20 cellular contexts compared by ENCODE assay signal in genomic region chr5:59151162-59151889, GRCh38.
A peak's percentile ranks its signal among the peaks of the same experiment; 100 is the strongest.
DNase-seq lines count a peak whose midpoint lies in the region; ATAC-seq, FAIRE-seq and TF ChIP-seq lines count a peak whose summit lies in the region.
"Had no signal": no experiment of that assay in that cellular context is flagged by ENCODE, and none has a peak within 500 bp of the region (broad histone marks: within the 10 kb centered on the region; RNA-seq: fewer than 3 reads in every experiment).

No MANE protein-coding gene starts in this region.

- CTCF ChIA-PET in A549 (lab: Yijun Ruan, JAX): interaction anchor here (0.9 to 2.7 kb wide), 5 partner anchors 9 to 216 kb away, joined by 3 to 12 read pairs (median 3); no protein-coding TSS in a partner anchor

- peaks cover 6% of the 10 kb centered on the region; the same call in 2 of the 3 replicates for H3K9me3 ChIP-seq in A549
- H3K9me3 ChIP-seq: neutrophil, thyroid gland had no signal

- no peaks in the 10 kb centered on the region for H3K36me3 Mint-ChIP-seq in T-helper 1 cell treated with Interleukin-12 subunit alpha and Interleukin-12 subunit beta and Interleukin-4 antibody, amounts not matched to agents 30 μg/mL and 1 μg/mL, for 36 hours (ENCODE audit: low read depth)
- H3K36me3 Mint-ChIP-seq: stimulated activated memory B cell treated with anti-CD40 and anti-IgM and Interleukin-4, amounts not matched to agents 10 μg/mL and 1 μg/mL and 100 μg/mL, for 72 hours had no signal

- H3K27me3 Mint-ChIP-seq in T-helper 1 cell treated with Interleukin-12 subunit alpha and Interleukin-12 subunit beta and Interleukin-4 antibody, amounts not matched to agents 30 μg/mL and 1 μg/mL, for 36 hours (ENCODE audit: low read depth): no peaks in the 10 kb centered on the region
- H3K27me3 Mint-ChIP-seq: stimulated activated memory B cell treated with anti-CD40 and anti-IgM and Interleukin-4, amounts not matched to agents 10 μg/mL and 1 μg/mL and 100 μg/mL, for 72 hours had no signal

- FAIRE-seq in A549 (lab: Jason Lieb, UNC): no peak

- no peak for TF ChIP-seq RAD21 in A549 (conservative IDR thresholded peaks at IDR 0.05 in 1 of 2, IDR thresholded peaks at IDR 0.05 in 1 of 2)

- TF ChIP-seq CTCF in A549 (IDR thresholded peaks at IDR 0.05): no peak

- peak; percentile 54 to 65 for ATAC-seq in A549
- no peak for ATAC-seq in GM19023 (IDR thresholded peaks at IDR 0.05; ENCODE audit: unreplicated experiment)
- ATAC-seq: Panc1; stimulated activated memory B cell treated with anti-CD40 and anti-IgM and Interleukin-4, amounts not matched to agents 10 μg/mL and 1 μg/mL and 100 μg/mL, for 72 hours had no signal

- no peak overlapping the region for H3K4me3 ChIP-seq in A549
- H3K4me3 ChIP-seq: SK-N-MC, thyroid gland had no signal

- peak overlapping the region; percentile 55 to 75 for H3K27ac ChIP-seq in A549
- H3K27ac ChIP-seq: neutrophil, SK-N-MC, thyroid gland had no signal

- H3K4me1 ChIP-seq in A549: peaks cover 64% of the 10 kb centered on the region
- H3K4me1 ChIP-seq: thyroid gland had no signal

- no peak for TF ChIP-seq POLR2A in A549 (IDR thresholded peaks at IDR 0.05; ENCODE audit: low read length)

- peak overlapping the region; percentile 9 for H3K27ac Mint-ChIP-seq in T-helper 1 cell treated with Interleukin-12 subunit alpha and Interleukin-12 subunit beta and Interleukin-4 antibody, amounts not matched to agents 30 μg/mL and 1 μg/mL, for 36 hours
- H3K27ac Mint-ChIP-seq: mesothelial cell of epicardium; stimulated activated memory B cell treated with anti-CD40 and anti-IgM and Interleukin-4, amounts not matched to agents 10 μg/mL and 1 μg/mL and 100 μg/mL, for 72 hours had no signal

- 72% methylated on average over 3 of the region's 3 CpGs for WGBS in A549 (ENCODE audit: missing lambda C conversion rate)

- H3K4me2 ChIP-seq in A549: peak overlapping the region; percentile 29

- no peak for TF ChIP-seq EP300 in A549 (IDR thresholded peaks at IDR 0.05)

- H3K4me1 Mint-ChIP-seq in T-helper 1 cell treated with Interleukin-12 subunit alpha and Interleukin-12 subunit beta and Interleukin-4 antibody, amounts not matched to agents 30 μg/mL and 1 μg/mL, for 36 hours (ENCODE audit: low read depth): peaks cover 22% of the 10 kb centered on the region

- POLR2A ChIA-PET in A549 (lab: Yijun Ruan, JAX): interaction anchor here (0.5 to 0.9 kb wide), 2 partner anchors 72 to 82 kb away, joined by 3 read pairs; no protein-coding TSS in a partner anchor

- H3K4me3 Mint-ChIP-seq in T-helper 1 cell treated with Interleukin-12 subunit alpha and Interleukin-12 subunit beta and Interleukin-4 antibody, amounts not matched to agents 30 μg/mL and 1 μg/mL, for 36 hours: peak overlapping the region; percentile 41
- H3K4me3 Mint-ChIP-seq: mesothelial cell of epicardium; stimulated activated memory B cell treated with anti-CD40 and anti-IgM and Interleukin-4, amounts not matched to agents 10 μg/mL and 1 μg/mL and 100 μg/mL, for 72 hours had no signal

- DNase-seq in T-helper 1 cell: no peak
- DNase-seq in A549 (ENCODE audit: low read depth in 1 of 2, low spot score in 1 of 2): peak in 1 of 2 experiments; percentile 57
- peak; percentile 30 for DNase-seq in OCI-M1 (lab: John Stamatoyannopoulos, UW)
- DNase-seq in kidney tubule cell (ENCODE audit: low spot score): peak; percentile 18
- DNase-seq in NCI-H510A (lab: John Stamatoyannopoulos, UW): no peak
- DNase-seq in DMS79 treated with DMSO at 0.1 percent for 48 hours (lab: John Stamatoyannopoulos, UW): no peak
- DNase-seq: activated gamma-delta T cell, C1 segment of cervical spinal cord, cortex of kidney, foreskin fibroblast, kidney glomerular epithelial cell, NCI-H146, thyroid gland had no signal

- no peaks in the 10 kb centered on the region for H3K9me3 Mint-ChIP-seq in T-helper 1 cell treated with Interleukin-12 subunit alpha and Interleukin-12 subunit beta and Interleukin-4 antibody, amounts not matched to agents 30 μg/mL and 1 μg/mL, for 36 hours
- H3K9me3 Mint-ChIP-seq: stimulated activated memory B cell treated with anti-CD40 and anti-IgM and Interleukin-4, amounts not matched to agents 10 μg/mL and 1 μg/mL and 100 μg/mL, for 72 hours had no signal

TF ChIP-seq in A549, 52 proteins besides CTCF, POLR2A, EP300 and RAD21:
- TF ChIP-seq RFX5 (IDR thresholded peaks at IDR 0.05) (no peak), KDM1A (IDR thresholded peaks at IDR 0.05; ENCODE audit: low read depth) (no peak), RCOR1 (IDR thresholded peaks at IDR 0.05; ENCODE audit: low read depth, low read length) (no peak), TP53 (CRISPR knock-in tag; IDR thresholded peaks at IDR 0.05) (no peak), HES2 (IDR thresholded peaks at IDR 0.05) (no peak), KDM5A (IDR thresholded peaks at IDR 0.05) (no peak), SMC3 (IDR thresholded peaks at IDR 0.05) (no peak), FOSL2 (IDR thresholded peaks at IDR 0.05) (no peak), FOSL2 (CRISPR knock-in tag; IDR thresholded peaks at IDR 0.05) (no peak), NPAS2 (CRISPR knock-in tag; IDR thresholded peaks at IDR 0.05; ENCODE audit: borderline replicate concordance) (no peak), ZNF302 (CRISPR knock-in tag; IDR thresholded peaks at IDR 0.05) (no peak), MAZ (IDR thresholded peaks at IDR 0.05; ENCODE audit: borderline replicate concordance, low read depth, low read length) (no peak), MAFK (IDR thresholded peaks at IDR 0.05; ENCODE audit: partially characterized antibody) (no peak), ZSCAN20 (CRISPR knock-in tag; IDR thresholded peaks at IDR 0.05) (no peak), RNF2 (IDR thresholded peaks at IDR 0.05; ENCODE audit: borderline replicate concordance, low read depth) (no peak), MAX (IDR thresholded peaks at IDR 0.05) (no peak)

Comparison
In these comparisons a context has a peak if more than half of its experiments do, and no peak if none do; other contexts are left out.
1. DNase-seq: peak in OCI-M1 (single experiment) and kidney tubule cell (single experiment); none in T-helper 1 cell (0 of 5), NCI-H510A (single experiment) and DMS79 treated with DMSO at 0.1 percent for 48 hours (single experiment).